ENCODE assay signal across 29 cellular contexts in genomic region chr9:15361737-15362136, GRCh38.
"Had no signal": no experiment of that assay in that cellular context is flagged by ENCODE, and none has a peak within 500 bp of the region (broad histone marks: within the 10 kb centered on the region; RNA-seq: fewer than 3 reads in every experiment).

No MANE protein-coding gene starts in this region.

- ATAC-seq: Panc1 had no signal

- H3K4me2 ChIP-seq: KMS-11 had no signal

- H3K27ac ChIP-seq: ascending aorta, KMS-11, SJCRH30, SK-N-MC, WERI-Rb-1 had no signal

- H3K9ac ChIP-seq: KMS-11 had no signal

- H3K27me3 ChIP-seq: ascending aorta, SJCRH30 had no signal

- H3K4me1 ChIP-seq: ascending aorta, SJCRH30 had no signal

- H3K9me3 ChIP-seq: ascending aorta, SJCRH30 had no signal

- H3K36me3 ChIP-seq: ascending aorta, SJCRH30, WERI-Rb-1 had no signal

- H3K4me3 ChIP-seq: ascending aorta, SJCRH30, SK-N-MC had no signal

- DNase-seq: activated CD4-positive, alpha-beta memory T cell treated with anti-CD3 and anti-CD28 coated beads, Interleukin-2, amount 10 ng/mL, durations not matched to agents 7 days and 5 days; activated CD4-positive, alpha-beta T cell treated with anti-CD3 and anti-CD28 coated beads for 1 hour; activated CD4-positive, alpha-beta T cell treated with anti-CD3 and anti-CD28 coated beads for 48 hours; activated CD4-positive, CD25-positive, alpha-beta regulatory T cell; activated gamma-delta T cell; activated naive CD4-positive, alpha-beta T cell treated with Interleukin-2 at 50 U/mL for 16 hours; activated naive CD8-positive, alpha-beta T cell treated with anti-CD3 and anti-CD28 coated beads, Interleukin-2, amount 10 ng/mL, durations not matched to agents 7 days and 5 days; activated T-cell treated with anti-CD3 and anti-CD28 coated beads, Interleukin-2, amount 50 U/mL, for 1 hour; amygdala; caudate nucleus; MM.1S; NCI-H1092 treated with DMSO at 0.1 percent for 48 hours; NCI-H1417; NCI-H146; NCI-H187; NCI-H2029 treated with DMSO at 0.1 percent for 48 hours; NCI-H2107; NCI-H2171 treated with DMSO at 0.1 percent for 48 hours; NCI-H2227 treated with DMSO at 0.1 percent for 48 hours; NCI-H446; NCI-H524; SHP77; SJCRH30; T1000; WERI-Rb-1 had no signal
